In genomic region chr11:86346513-86346912, GRCh38 we compare ENCODE assay signal across 20 cellular contexts. TPM values are rescaled to one million over a fixed set of nuclear protein-coding genes. Genes with fewer than 3 reads are reported as not detected.
A peak's percentile ranks its signal among the peaks of the same experiment; 100 is the strongest.
DNase-seq lines count a peak whose midpoint lies in the region; ATAC-seq and TF ChIP-seq lines count a peak whose summit lies in the region.
"Had no signal": no experiment of that assay in that cellular context is flagged by ENCODE, and none has a peak within 500 bp of the region (broad histone marks: within the 10 kb centered on the region; RNA-seq: fewer than 3 reads in every experiment).

No MANE protein-coding gene starts in this region.

- peaks cover 2% of the 10 kb centered on the region for H3K27me3 Mint-ChIP-seq in GM23338 (ENCODE audit: insufficient read depth, low read depth, poor library complexity)
- no peaks in the 10 kb centered on the region for H3K27me3 Mint-ChIP-seq in glutamatergic neuron (ENCODE audit: unreplicated experiment)
- no peaks in the 10 kb centered on the region for H3K27me3 Mint-ChIP-seq in stimulated activated naive B cell treated with anti-CD40 and anti-IgM and Interleukin-4, amounts not matched to agents 10 μg/mL and 1 μg/mL and 100 μg/mL, for 72 hours
- H3K27me3 Mint-ChIP-seq: CD4-positive, alpha-beta memory T cell had no signal

- TF ChIP-seq CTCF in GM23338 (conservative IDR thresholded peaks at IDR 0.05; ENCODE audit: low read depth in 2 of 2) = peak in 1 of 2 experiments; percentile 14; a peak in 1 of 4 replicates
- TF ChIP-seq CTCF in NB4 (IDR thresholded peaks at IDR 0.05; ENCODE audit: low read depth, low read length) = peak; percentile 4
- no peak for TF ChIP-seq CTCF in glutamatergic neuron (IDR thresholded peaks at IDR 0.05; ENCODE audit: partially characterized antibody, unreplicated experiment)

- H3K79me2 ChIP-seq in GM23338 (replicated peaks; ENCODE audit: insufficient read depth) = peaks cover 25% of the 10 kb centered on the region

- no peaks in the 10 kb centered on the region for H3K9me3 Mint-ChIP-seq in GM23338
- no peaks in the 10 kb centered on the region for H3K9me3 Mint-ChIP-seq in glutamatergic neuron (ENCODE audit: unreplicated experiment)
- no peaks in the 10 kb centered on the region for H3K9me3 Mint-ChIP-seq in stimulated activated naive B cell treated with anti-CD40 and anti-IgM and Interleukin-4, amounts not matched to agents 10 μg/mL and 1 μg/mL and 100 μg/mL, for 72 hours

- no peak overlapping the region for H3K4me2 ChIP-seq in GM23338

- no peaks in the 10 kb centered on the region for H3K27me3 ChIP-seq in GM23338 (ENCODE audit: insufficient read depth)

- no peaks in the 10 kb centered on the region for H3F3A ChIP-seq in GM23338 (replicated peaks; ENCODE audit: low read depth)

- H3K4me3 Mint-ChIP-seq in GM23338 = no peak overlapping the region
- H3K4me3 Mint-ChIP-seq in glutamatergic neuron (ENCODE audit: unreplicated experiment) = no peak overlapping the region
- H3K4me3 Mint-ChIP-seq in stimulated activated naive B cell treated with anti-CD40 and anti-IgM and Interleukin-4, amounts not matched to agents 10 μg/mL and 1 μg/mL and 100 μg/mL, for 72 hours = no peak overlapping the region
- H3K4me3 Mint-ChIP-seq: CD4-positive, alpha-beta memory T cell had no signal

- H3K4me1 Mint-ChIP-seq in GM23338 (no peaks in the 10 kb centered on the region), glutamatergic neuron (ENCODE audit: low read depth, unreplicated experiment) (no peaks in the 10 kb centered on the region)
- H3K4me1 Mint-ChIP-seq in stimulated activated naive B cell treated with anti-CD40 and anti-IgM and Interleukin-4, amounts not matched to agents 10 μg/mL and 1 μg/mL and 100 μg/mL, for 72 hours = peaks cover 7 to 13% of the 10 kb centered on the region in 2 donors

- H3K36me3 ChIP-seq in GM23338 (ENCODE audit: insufficient read depth) = no peaks in the 10 kb centered on the region; the same call in 1 of the 2 replicates

- H3K9me2 ChIP-seq in GM23338 (ENCODE audit: insufficient read depth) = no peaks in the 10 kb centered on the region

- ATAC-seq in GM23338 (peak; percentile 69), HG03565 (IDR thresholded peaks at IDR 0.05; ENCODE audit: unreplicated experiment) (no peak)
- ATAC-seq in stimulated activated naive B cell treated with anti-CD40 and anti-IgM and Interleukin-4, amounts not matched to agents 10 μg/mL and 1 μg/mL and 100 μg/mL, for 72 hours (replicated peaks) = peak; percentile 36 to 58

- H3K27ac ChIP-seq in GM23338 (ENCODE audit: low read depth) = no peak overlapping the region
- H3K27ac ChIP-seq: RWPE1 had no signal

- H3K27ac Mint-ChIP-seq in GM23338 = peak overlapping the region; percentile 67; the same call in 1 of the 2 replicates
- peak overlapping the region; percentile 48 for H3K27ac Mint-ChIP-seq in glutamatergic neuron (ENCODE audit: unreplicated experiment)
- no peak overlapping the region for H3K27ac Mint-ChIP-seq in stimulated activated naive B cell treated with anti-CD40 and anti-IgM and Interleukin-4, amounts not matched to agents 10 μg/mL and 1 μg/mL and 100 μg/mL, for 72 hours
- H3K27ac Mint-ChIP-seq: CD4-positive, alpha-beta memory T cell had no signal

- H2AFZ ChIP-seq in GM23338 = no peak overlapping the region

- H3K4me1 ChIP-seq in GM23338 (ENCODE audit: insufficient read depth) = no peaks in the 10 kb centered on the region

- DNase-seq in GM23338 (ENCODE audit: low spot score) (no peak), NB4 (ENCODE audit: low read depth) (peak; percentile 20), glutamatergic neuron (no peak), KG1 (lab: John Stamatoyannopoulos, UW) (no peak), HCEC 1CT (no peak), NCI-H1694 treated with DMSO at 0.1 percent for 48 hours (lab: John Stamatoyannopoulos, UW) (no peak)
- no peak for DNase-seq in stimulated activated naive B cell treated with anti-CD40 and anti-IgM and Interleukin-4, amounts not matched to agents 10 μg/mL and 1 μg/mL and 100 μg/mL, for 72 hours
- DNase-seq: C1 segment of cervical spinal cord; CD4-positive, alpha-beta memory T cell; COR-L47; GOT3; Kasumi-1; NCI-H2029 treated with DMSO at 0.1 percent for 48 hours; NCI-H2227 treated with DMSO at 0.1 percent for 48 hours; NCI-H510A; NCI-H69; SHP77 had no signal

- TF ChIP-seq POLR2A in NB4 (IDR thresholded peaks at IDR 0.05; ENCODE audit: extremely low read depth, insufficient read length) = no peak

- no peaks in the 10 kb centered on the region; the same call in 1 of the 2 replicates for H4K20me1 ChIP-seq in GM23338 (replicated peaks; ENCODE audit: insufficient read depth)

- H3K4me3 ChIP-seq in GM23338 (no peak overlapping the region), NB4 (ENCODE audit: low read depth, low read length) (no peak overlapping the region)

- H3K36me3 Mint-ChIP-seq in GM23338 (ENCODE audit: low read depth) (no peaks in the 10 kb centered on the region; the same call in 2 of the 3 replicates), glutamatergic neuron (ENCODE audit: unreplicated experiment) (no peaks in the 10 kb centered on the region)
- peaks cover 8 to 25% of the 10 kb centered on the region in 2 donors for H3K36me3 Mint-ChIP-seq in stimulated activated naive B cell treated with anti-CD40 and anti-IgM and Interleukin-4, amounts not matched to agents 10 μg/mL and 1 μg/mL and 100 μg/mL, for 72 hours

TF ChIP-seq in GM23338, 12 proteins besides CTCF, POLR2A, EP300 and RAD21 (continues in another document):
- no peak for TF ChIP-seq ZNF114 (CRISPR knock-in tag; IDR thresholded peaks at IDR 0.05)
- TF ChIP-seq POLR2AphosphoS5 (IDR thresholded peaks at IDR 0.05; ENCODE audit: low read depth) = no peak
- TF ChIP-seq ZNF462 (CRISPR knock-in tag; IDR thresholded peaks at IDR 0.05) = no peak
- no peak for TF ChIP-seq ZNF331 (CRISPR knock-in tag; IDR thresholded peaks at IDR 0.05; ENCODE audit: low read depth)
- no peak for TF ChIP-seq EZH2 (IDR thresholded peaks at IDR 0.05; ENCODE audit: low read depth, unreplicated experiment)
- TF ChIP-seq NANOG (IDR thresholded peaks at IDR 0.05; ENCODE audit: borderline replicate concordance) = no peak
- TF ChIP-seq STAT1 (IDR thresholded peaks at IDR 0.05; ENCODE audit: unreplicated experiment) = no peak

RNA-seq across cellular contexts. Expression of gene CCDC81, which starts 28.2 kb away (rescaled TPM):
- total RNA-seq in GM23338 (2014; rRNA removed; shearing (Covaris generic)) = 0.43 and 4.3 TPM in 2 replicates
- 0.37 and 0.83 TPM in 2 replicates for polyA plus RNA-seq in GM23338 (2016; fragmentation: Nextera tagmentation; extraction: Ambion mirVana)
- total RNA-seq in glutamatergic neuron (ENCODE audit: unreplicated experiment) = 0.74 TPM
- total RNA-seq: SK-MEL-5 had no signal

RNA-seq across cellular contexts. Expression of gene HIKESHI, which starts 44.5 kb away (rescaled TPM):
- total RNA-seq in GM23338 (2014; rRNA removed; shearing (Covaris generic)) = 71.2 and 76.8 TPM in 2 replicates
- 162 and 170 TPM in 2 replicates for polyA plus RNA-seq in GM23338 (2016; fragmentation: Nextera tagmentation; extraction: Ambion mirVana)
- 44.7 TPM for total RNA-seq in glutamatergic neuron (ENCODE audit: unreplicated experiment)
